In the genomic region with DNA sequence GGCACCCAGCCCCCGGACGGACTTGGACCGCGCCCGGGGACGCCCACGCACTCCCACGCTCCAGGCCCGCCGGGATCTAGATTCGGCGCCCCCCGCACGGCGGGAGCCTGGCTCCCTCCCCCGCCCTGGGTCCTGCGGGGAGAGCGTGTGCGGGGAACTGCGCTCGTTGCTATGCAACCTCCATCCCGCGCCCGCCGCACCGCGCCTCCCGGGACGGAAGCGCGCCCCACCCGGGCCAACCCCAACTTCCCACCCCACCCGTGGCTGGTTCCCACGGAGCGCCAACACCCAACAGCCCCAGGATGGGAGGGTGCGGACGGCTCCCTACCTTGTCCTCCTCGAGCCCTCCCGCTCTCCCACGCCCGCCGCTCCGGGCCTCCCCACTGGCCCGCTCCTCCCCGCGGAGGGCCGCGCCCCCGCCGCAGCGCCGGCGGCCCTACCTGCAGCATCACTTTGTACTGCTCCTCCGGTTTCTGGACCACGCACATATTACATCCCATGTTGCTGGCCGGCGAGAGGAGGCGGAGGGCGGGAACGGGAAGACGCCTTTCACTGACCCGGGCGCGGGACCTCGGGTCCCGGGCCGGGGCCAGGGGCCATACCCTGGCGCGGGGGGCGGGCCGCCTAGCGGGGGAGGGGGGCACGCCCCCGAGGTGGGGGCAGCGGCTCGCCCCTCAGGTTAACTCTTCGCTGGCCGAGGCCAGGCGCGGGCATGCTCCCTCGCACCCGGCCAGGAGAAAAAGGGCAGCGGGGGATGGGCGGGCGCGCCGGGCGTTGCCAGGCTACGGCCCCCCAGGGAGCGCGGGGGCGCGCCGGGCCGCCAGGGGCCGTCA, we compare ENCODE assay signal across 8 cellular contexts. TPM values are rescaled to one million over a fixed set of nuclear protein-coding genes. Genes with fewer than 3 reads are reported as not detected.
A peak's percentile ranks its signal among the peaks of the same experiment; 100 is the strongest.
DNase-seq lines count a peak whose midpoint lies in the region; ATAC-seq and TF ChIP-seq lines count a peak whose summit lies in the region.

A gene with protein sequence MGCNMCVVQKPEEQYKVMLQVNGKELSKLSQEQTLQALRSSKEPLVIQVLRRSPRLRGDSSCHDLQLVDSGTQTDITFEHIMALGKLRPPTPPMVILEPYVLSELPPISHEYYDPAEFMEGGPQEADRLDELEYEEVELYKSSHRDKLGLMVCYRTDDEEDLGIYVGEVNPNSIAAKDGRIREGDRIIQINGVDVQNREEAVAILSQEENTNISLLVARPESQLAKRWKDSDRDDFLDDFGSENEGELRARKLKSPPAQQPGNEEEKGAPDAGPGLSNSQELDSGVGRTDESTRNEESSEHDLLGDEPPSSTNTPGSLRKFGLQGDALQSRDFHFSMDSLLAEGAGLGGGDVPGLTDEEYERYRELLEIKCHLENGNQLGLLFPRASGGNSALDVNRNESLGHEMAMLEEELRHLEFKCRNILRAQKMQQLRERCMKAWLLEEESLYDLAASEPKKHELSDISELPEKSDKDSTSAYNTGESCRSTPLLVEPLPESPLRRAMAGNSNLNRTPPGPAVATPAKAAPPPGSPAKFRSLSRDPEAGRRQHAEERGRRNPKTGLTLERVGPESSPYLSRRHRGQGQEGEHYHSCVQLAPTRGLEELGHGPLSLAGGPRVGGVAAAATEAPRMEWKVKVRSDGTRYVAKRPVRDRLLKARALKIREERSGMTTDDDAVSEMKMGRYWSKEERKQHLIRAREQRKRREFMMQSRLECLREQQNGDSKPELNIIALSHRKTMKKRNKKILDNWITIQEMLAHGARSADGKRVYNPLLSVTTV (minus strand): TSS at position 746 of the 833 bp plus-strand sequence. CDS start 246 bp downstream, at position 500.

- no peak within 1 kb of the TSS for H3K27ac Mint-ChIP-seq in activated T-cell treated with anti-CD3 and anti-CD28 coated beads, Interleukin-2, amount 50 U/mL, for 24 hours
- no peak within 1 kb of the TSS for H3K27ac Mint-ChIP-seq in memory B cell

- ATAC-seq in memory B cell (ENCODE audit: low read depth) (peak; percentile 27), upper lobe of left lung (ENCODE audit: low FRiP score in 2 of 2) (no peak), left lung (no peak), GM21528 (IDR thresholded peaks at IDR 0.05; ENCODE audit: low FRiP score, unreplicated experiment) (no peak)

- peaks cover 8% of the 10 kb centered on the region for H3K9me3 ChIP-seq in adipocyte (ENCODE audit: control insufficient read depth, low read length)
- H3K9me3 ChIP-seq in upper lobe of left lung, result no peaks in the 10 kb centered on the region
- no peaks in the 10 kb centered on the region for H3K9me3 ChIP-seq in left lung

- H3K4me3 ChIP-seq in adipocyte (ENCODE audit: low read length) (no peak within 1 kb of the TSS), upper lobe of left lung (peak within 1 kb of the TSS in 3 of 4 donors; percentile 33 to 48 (median 42)), left lung (peak within 1 kb of the TSS in 1 of 2 donors; percentile 26)

- TF ChIP-seq EP300 in upper lobe of left lung (IDR thresholded peaks at IDR 0.05), result no peak

- no peak for DNase-seq in activated T-cell treated with anti-CD3 and anti-CD28 coated beads, Interleukin-2, amount 50 U/mL, for 24 hours
- DNase-seq in activated T-cell treated with anti-CD3 and anti-CD28 coated beads, Interleukin-2, amount 50 U/mL, for 48 hours, result no peak
- peak; percentile 24 for DNase-seq in adipocyte (ENCODE audit: low read depth)
- DNase-seq in memory B cell (ENCODE audit: low spot score in 2 of 2), result no peak
- peak in 1 of 2 donors; percentile 70 for DNase-seq in upper lobe of left lung
- DNase-seq in AG08395 (ENCODE audit: low spot score), result no peak
- no peak for DNase-seq in left lung

- peaks cover 52% of the 10 kb centered on the region for H3K27me3 Mint-ChIP-seq in activated T-cell treated with anti-CD3 and anti-CD28 coated beads, Interleukin-2, amount 50 U/mL, for 24 hours
- H3K27me3 Mint-ChIP-seq in memory B cell, result peaks cover 14% of the 10 kb centered on the region

- H3K27ac ChIP-seq in upper lobe of left lung (no peak within 1 kb of the TSS), left lung (no peak within 1 kb of the TSS)

- TF ChIP-seq CTCF in upper lobe of left lung (IDR thresholded peaks at IDR 0.05) (no peak), left lung (IDR thresholded peaks at IDR 0.05) (no peak)

- no peaks in the 10 kb centered on the region for H3K36me3 Mint-ChIP-seq in activated T-cell treated with anti-CD3 and anti-CD28 coated beads, Interleukin-2, amount 50 U/mL, for 24 hours (ENCODE audit: low read depth)
- no peaks in the 10 kb centered on the region for H3K36me3 Mint-ChIP-seq in memory B cell

- no peak for TF ChIP-seq POLR2A in upper lobe of left lung (IDR thresholded peaks at IDR 0.05)

- no peaks in the 10 kb centered on the region for H3K9me3 Mint-ChIP-seq in activated T-cell treated with anti-CD3 and anti-CD28 coated beads, Interleukin-2, amount 50 U/mL, for 24 hours
- no peaks in the 10 kb centered on the region for H3K9me3 Mint-ChIP-seq in memory B cell

- H3K4me1 ChIP-seq in adipocyte (ENCODE audit: control insufficient read depth, insufficient read depth, low read length) (no peaks in the 10 kb centered on the region), upper lobe of left lung (peaks cover 8 to 21% (median 12%) of the 10 kb centered on the region in 4 donors), left lung (peaks cover 7 to 8% of the 10 kb centered on the region in 2 donors)

- H3K27me3 ChIP-seq in adipocyte (replicated peaks; ENCODE audit: control insufficient read depth, insufficient read depth, low read length) (peaks cover 53% of the 10 kb centered on the region), upper lobe of left lung (peaks cover 0 to 16% (median 4%) of the 10 kb centered on the region in 4 donors), left lung (peaks cover 37 to 70% of the 10 kb centered on the region in 2 donors)

- no peaks in the 10 kb centered on the region for H3K36me3 ChIP-seq in adipocyte (ENCODE audit: control insufficient read depth, insufficient read depth, low read length, severe bottlenecking)
- no peaks in the 10 kb centered on the region for H3K36me3 ChIP-seq in upper lobe of left lung
- no peaks in the 10 kb centered on the region for H3K36me3 ChIP-seq in left lung

- H3K9ac ChIP-seq in adipocyte (ENCODE audit: low read length), result no peak within 1 kb of the TSS

- WGBS in upper lobe of left lung, 2 donors, result 3 to 33% methylated on average over 8 to 56 of the region's 96 CpGs

- intact Hi-C loops in left lung (cut with DNase I), result loop anchor here in 1 of 2 donors (10.0 kb wide), 1 partner anchor 65 kb away; no protein-coding TSS in a partner anchor

- H3K4me1 Mint-ChIP-seq in activated T-cell treated with anti-CD3 and anti-CD28 coated beads, Interleukin-2, amount 50 U/mL, for 24 hours (ENCODE audit: low read depth), result peaks cover 10% of the 10 kb centered on the region
- peaks cover 6% of the 10 kb centered on the region for H3K4me1 Mint-ChIP-seq in memory B cell

- peak within 1 kb of the TSS; percentile 47 for H3K4me3 Mint-ChIP-seq in activated T-cell treated with anti-CD3 and anti-CD28 coated beads, Interleukin-2, amount 50 U/mL, for 24 hours
- peak within 1 kb of the TSS; percentile 62 for H3K4me3 Mint-ChIP-seq in memory B cell

RNA-seq across cellular contexts. Expression of the gene that starts here (rescaled TPM):
- total RNA-seq in upper lobe of left lung (1 to 10 TPM; 1.6 to 8.9 (median 6.3) TPM), left lung (1 to 10 TPM; 2.3 to 3.5 TPM)
